ENCODE assay signal across 1 cellular context in the genomic region with DNA sequence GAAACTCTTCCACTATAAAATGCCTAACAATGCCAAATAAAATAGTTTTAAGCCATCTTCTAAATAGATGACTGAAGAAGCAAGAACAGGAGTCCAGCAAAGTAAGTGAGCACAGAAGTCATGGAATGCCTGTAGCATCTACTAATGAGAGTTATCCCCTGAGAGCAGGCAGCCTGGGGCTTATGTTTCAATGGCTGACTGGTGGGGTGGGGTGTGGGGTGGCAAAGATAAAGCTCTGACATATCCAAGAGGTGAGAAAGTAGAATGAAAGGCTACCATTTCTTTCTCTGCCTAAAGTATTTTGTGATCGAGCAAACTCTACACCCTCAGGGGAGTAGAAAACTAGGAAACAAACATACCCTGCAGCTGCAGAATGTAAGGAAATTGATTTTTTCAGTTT.
TF ChIP-seq lines count a peak whose summit lies in the region.

No MANE protein-coding gene starts in this region.

TF ChIP-seq in K562, 482 proteins besides CTCF, POLR2A, EP300 and RAD21 (continued from another document):
- TF ChIP-seq ZNF318 (IDR thresholded peaks at IDR 0.05; ENCODE audit: borderline replicate concordance in 1 of 2, low read depth in 1 of 2) (no peak), HNRNPK (IDR thresholded peaks at IDR 0.05; ENCODE audit: low read depth, low read length, poor library complexity, severe bottlenecking) (no peak), RBM34 (IDR thresholded peaks at IDR 0.05; ENCODE audit: borderline replicate concordance, insufficient read depth, low read length) (no peak), PRMT5 (CRISPR knock-in tag; IDR thresholded peaks at IDR 0.05) (no peak), SMARCB1 (IDR thresholded peaks at IDR 0.05; ENCODE audit: insufficient read length, low read depth) (no peak), SMAD3 (CRISPR knock-in tag; conservative IDR thresholded peaks at IDR 0.05) (no peak), ZNF584 (CRISPR knock-in tag; IDR thresholded peaks at IDR 0.05; ENCODE audit: low read depth) (no peak), ZNF239 (CRISPR knock-in tag; IDR thresholded peaks at IDR 0.05) (no peak), POLR2AphosphoS5 (IDR thresholded peaks at IDR 0.05; ENCODE audit: control insufficient read depth, insufficient read depth, low read depth, low read length) (peak; percentile 28; the same call in 1 of the 2 replicates), HNRNPH1 (optimal IDR thresholded peaks at IDR 0.05; ENCODE audit: low read depth, low read length) (no peak), CBFA2T3 (IDR thresholded peaks at IDR 0.05) (peak; percentile 52; the same call in 1 of the 2 replicates), MTA2 (IDR thresholded peaks at IDR 0.05; ENCODE audit: low read depth) (no peak), MTA3 (IDR thresholded peaks at IDR 0.05; ENCODE audit: borderline replicate concordance) (no peak), ZNF408 (CRISPR knock-in tag; IDR thresholded peaks at IDR 0.05; ENCODE audit: low read depth) (no peak), NCOR1 (IDR thresholded peaks at IDR 0.05) (peak; percentile 3; the same call in 1 of the 2 replicates), HNRNPL (IDR thresholded peaks at IDR 0.05; ENCODE audit: low read depth, low read length) (no peak), ZNF133 (CRISPR knock-in tag; IDR thresholded peaks at IDR 0.05) (no peak), PHF20 (IDR thresholded peaks at IDR 0.05; ENCODE audit: partially characterized antibody) (no peak), NBN (IDR thresholded peaks at IDR 0.05; ENCODE audit: low read depth) (no peak), ZC3H11A (IDR thresholded peaks at IDR 0.05; ENCODE audit: low read depth, low read length) (no peak), PCBP1 (IDR thresholded peaks at IDR 0.05; ENCODE audit: low read depth, low read length, poor library complexity, severe bottlenecking) (no peak), COPS2 (conservative IDR thresholded peaks at IDR 0.05) (no peak), DPF2 (IDR thresholded peaks at IDR 0.05) (no peak), ZNF384 (IDR thresholded peaks at IDR 0.05; ENCODE audit: low read depth, low read length) (no peak), SNAPC5 (CRISPR knock-in tag; IDR thresholded peaks at IDR 0.05) (no peak)
- TF ChIP-seq, protein P1, sequence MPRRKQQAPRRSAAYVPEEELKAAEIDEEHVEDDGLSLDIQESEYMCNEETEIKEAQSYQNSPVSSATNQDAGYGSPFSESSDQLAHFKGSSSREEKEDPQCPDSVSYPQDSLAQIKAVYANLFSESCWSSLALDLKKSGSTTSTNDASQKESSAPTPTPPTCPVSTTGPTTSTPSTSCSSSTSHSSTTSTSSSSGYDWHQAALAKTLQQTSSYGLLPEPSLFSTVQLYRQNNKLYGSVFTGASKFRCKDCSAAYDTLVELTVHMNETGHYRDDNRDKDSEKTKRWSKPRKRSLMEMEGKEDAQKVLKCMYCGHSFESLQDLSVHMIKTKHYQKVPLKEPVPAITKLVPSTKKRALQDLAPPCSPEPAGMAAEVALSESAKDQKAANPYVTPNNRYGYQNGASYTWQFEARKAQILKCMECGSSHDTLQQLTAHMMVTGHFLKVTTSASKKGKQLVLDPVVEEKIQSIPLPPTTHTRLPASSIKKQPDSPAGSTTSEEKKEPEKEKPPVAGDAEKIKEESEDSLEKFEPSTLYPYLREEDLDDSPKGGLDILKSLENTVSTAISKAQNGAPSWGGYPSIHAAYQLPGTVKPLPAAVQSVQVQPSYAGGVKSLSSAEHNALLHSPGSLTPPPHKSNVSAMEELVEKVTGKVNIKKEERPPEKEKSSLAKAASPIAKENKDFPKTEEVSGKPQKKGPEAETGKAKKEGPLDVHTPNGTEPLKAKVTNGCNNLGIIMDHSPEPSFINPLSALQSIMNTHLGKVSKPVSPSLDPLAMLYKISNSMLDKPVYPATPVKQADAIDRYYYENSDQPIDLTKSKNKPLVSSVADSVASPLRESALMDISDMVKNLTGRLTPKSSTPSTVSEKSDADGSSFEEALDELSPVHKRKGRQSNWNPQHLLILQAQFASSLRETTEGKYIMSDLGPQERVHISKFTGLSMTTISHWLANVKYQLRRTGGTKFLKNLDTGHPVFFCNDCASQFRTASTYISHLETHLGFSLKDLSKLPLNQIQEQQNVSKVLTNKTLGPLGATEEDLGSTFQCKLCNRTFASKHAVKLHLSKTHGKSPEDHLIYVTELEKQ (CRISPR knock-in tag; IDR thresholded peaks at IDR 0.05), result no peak
